In the genomic region with DNA sequence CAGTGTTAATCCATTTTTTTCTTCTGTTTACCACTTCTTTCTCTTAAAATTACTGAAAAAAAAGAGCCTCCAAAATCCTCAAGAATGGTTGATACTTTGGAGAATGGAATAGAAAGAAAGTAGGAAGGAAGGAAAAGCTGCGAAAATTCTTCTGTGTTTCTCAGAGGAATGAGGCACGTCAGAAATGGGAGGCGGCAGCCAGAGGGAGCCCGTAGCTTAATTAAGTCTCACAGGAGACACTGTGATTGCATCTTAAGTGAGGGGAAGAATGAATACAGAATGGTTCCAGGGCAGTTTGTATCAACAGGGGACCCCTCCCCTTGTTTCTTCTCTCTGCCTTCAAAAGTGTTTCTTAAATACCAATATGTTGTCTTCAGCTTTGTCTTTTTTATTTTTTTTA, we compare ENCODE assay signal across 8 cellular contexts.
DNase-seq lines count a peak whose midpoint lies in the region; ATAC-seq and TF ChIP-seq lines count a peak whose summit lies in the region.

No MANE protein-coding gene starts in this region.

- no peak overlapping the region for H3K4me3 ChIP-seq in prostate gland

- H3K36me3 Mint-ChIP-seq in WTC11 = no peaks in the 10 kb centered on the region

- TF ChIP-seq POLR2A in prostate gland (IDR thresholded peaks at IDR 0.05) = no peak

- H3K4me1 ChIP-seq in prostate gland (replicated peaks) = no peaks in the 10 kb centered on the region

- no peaks in the 10 kb centered on the region for H3K36me3 ChIP-seq in prostate gland

- no peak overlapping the region for H3K4me3 Mint-ChIP-seq in WTC11

- H3K27ac Mint-ChIP-seq in WTC11 = no peak overlapping the region

- H3K9me3 ChIP-seq in prostate gland = no peaks in the 10 kb centered on the region

- TF ChIP-seq CTCF in WTC11 (IDR thresholded peaks at IDR 0.05) (0 out of 2 replicates have a peak, but pooled peaks have one; percentile 16), prostate gland (IDR thresholded peaks at IDR 0.05) (peak in 2 of 4 experiments; percentile 25 to 31)

- no peaks in the 10 kb centered on the region for H3K9me3 Mint-ChIP-seq in WTC11

- peak; percentile 75 for ATAC-seq in HG03060 (IDR thresholded peaks at IDR 0.05; ENCODE audit: low read depth, unreplicated experiment)
- ATAC-seq in WTC11 = peak; percentile 99
- ATAC-seq in left colon = no peak

- POLR2A ChIA-PET in WTC11 (lab: Charles Lee) = interaction anchor here (1.0 kb wide), 1 partner anchor 10 kb away, joined by 3 read pairs; no protein-coding TSS in a partner anchor

- CTCF ChIA-PET in WTC11 (lab: Charles Lee) = interaction anchor here (0.6 to 1.6 kb wide), 10 partner anchors 12 to 1222 kb away, joined by 3 to 4 read pairs (median 3); no protein-coding TSS in a partner anchor

- in situ Hi-C loops in G401 (cut with HindIII; ENCODE audit: low sequenced_read_pairs) = no loop called here

- H3K27me3 Mint-ChIP-seq in WTC11 (ENCODE audit: low read depth) = no peaks in the 10 kb centered on the region

- peak; percentile 8 for DNase-seq in G401 (ENCODE audit: low spot score)
- peak; percentile 54 for DNase-seq in WTC11 (ENCODE audit: low spot score)
- peak; percentile 47 to 76 for DNase-seq in lung microvascular endothelial cell (ENCODE audit: low read depth in 2 of 2)
- DNase-seq in prostate gland (ENCODE audit: low spot score) = no peak
- no peak for DNase-seq in left colon
- DNase-seq in posterior vena cava (ENCODE audit: low spot score) = no peak
- DNase-seq in NCI-H2107 (lab: John Stamatoyannopoulos, UW) = no peak

- no peak overlapping the region for H3K27ac ChIP-seq in prostate gland

- peaks cover 37% of the 10 kb centered on the region for H3K4me1 Mint-ChIP-seq in WTC11

- no peaks in the 10 kb centered on the region for H3K27me3 ChIP-seq in prostate gland (replicated peaks; ENCODE audit: insufficient read depth)

- 28% methylated on average over 4 of the region's 4 CpGs for WGBS in prostate gland

- intact Hi-C loops in prostate gland (cut with DNase I) (no loop called here), left colon (cut with DNase I, micrococcal nuclease) (no loop called here), posterior vena cava (cut with DNase I) (no loop called here)

TF ChIP-seq in WTC11, 78 proteins besides CTCF, POLR2A, EP300 and RAD21:
- TF ChIP-seq SP1 (CRISPR knock-in tag; conservative IDR thresholded peaks at IDR 0.05) (no peak), SOX15 (CRISPR knock-in tag; IDR thresholded peaks at IDR 0.05) (no peak), ZNF121 (CRISPR knock-in tag; IDR thresholded peaks at IDR 0.05) (no peak)
- TF ChIP-seq, protein P1, sequence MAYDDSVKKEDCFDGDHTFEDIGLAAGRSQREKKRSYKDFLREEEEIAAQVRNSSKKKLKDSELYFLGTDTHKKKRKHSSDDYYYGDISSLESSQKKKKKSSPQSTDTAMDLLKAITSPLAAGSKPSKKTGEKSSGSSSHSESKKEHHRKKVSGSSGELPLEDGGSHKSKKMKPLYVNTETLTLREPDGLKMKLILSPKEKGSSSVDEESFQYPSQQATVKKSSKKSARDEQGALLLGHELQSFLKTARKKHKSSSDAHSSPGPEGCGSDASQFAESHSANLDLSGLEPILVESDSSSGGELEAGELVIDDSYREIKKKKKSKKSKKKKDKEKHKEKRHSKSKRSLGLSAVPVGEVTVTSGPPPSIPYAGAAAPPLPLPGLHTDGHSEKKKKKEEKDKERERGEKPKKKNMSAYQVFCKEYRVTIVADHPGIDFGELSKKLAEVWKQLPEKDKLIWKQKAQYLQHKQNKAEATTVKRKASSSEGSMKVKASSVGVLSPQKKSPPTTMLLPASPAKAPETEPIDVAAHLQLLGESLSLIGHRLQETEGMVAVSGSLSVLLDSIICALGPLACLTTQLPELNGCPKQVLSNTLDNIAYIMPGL (CRISPR knock-in tag; IDR thresholded peaks at IDR 0.05) = no peak

Comparison
In these comparisons a context has a peak if more than half of its experiments do, and no peak if none do; other contexts are left out.
1. DNase-seq: peak in G401 (single experiment), WTC11 (single experiment) and lung microvascular endothelial cell (2 of 2); none in prostate gland (single experiment), left colon (0 of 2), posterior vena cava (single experiment) and NCI-H2107 (single experiment).